ENCODE assay signal across 16 cellular contexts in genomic region chr2:71833855-71834554, GRCh38.
A peak's percentile ranks its signal among the peaks of the same experiment; 100 is the strongest.
DNase-seq lines count a peak whose midpoint lies in the region; ATAC-seq and TF ChIP-seq lines count a peak whose summit lies in the region.
"Had no signal": no experiment of that assay in that cellular context is flagged by ENCODE, and none has a peak within 500 bp of the region (broad histone marks: within the 10 kb centered on the region; RNA-seq: fewer than 3 reads in every experiment).

No MANE protein-coding gene starts in this region.

- DNase-seq in Right ventricle myocardium inferior (ENCODE audit: missing footprints) (peak; percentile 83), cardiac septum (ENCODE audit: low spot score) (no peak), fibroblast of the aortic adventitia (ENCODE audit: low read depth) (peak; percentile 66), mucosa of gallbladder (ENCODE audit: low spot score) (peak; percentile 50), aorta (no peak), esophagus squamous epithelium (lab: John Stamatoyannopoulos, UW) (no peak), prostate gland (ENCODE audit: low spot score) (no peak)
- no peak for DNase-seq in stimulated activated CD4-positive, alpha-beta T cell treated with anti-CD3 and anti-CD28 coated beads, Interleukin-2, amount 100 ng/mL, for 24 hours
- DNase-seq: activated CD8-positive, alpha-beta T cell treated with anti-CD3 and anti-CD28 coated beads for 36 hours; DMS 273 treated with DMSO at 0.1 percent for 48 hours; NCI-H1092; NCI-H345 had no signal

- no peak for TF ChIP-seq CTCF in fibroblast of the aortic adventitia (IDR thresholded peaks at IDR 0.05; ENCODE audit: insufficient read depth, low read length)
- TF ChIP-seq CTCF in esophagus squamous epithelium (IDR thresholded peaks at IDR 0.05), result no peak
- TF ChIP-seq CTCF in prostate gland (IDR thresholded peaks at IDR 0.05), result no peak

- WGBS in aorta, 2 donors, result 95 to 97% methylated on average over 6 of the region's 6 CpGs
- WGBS in esophagus squamous epithelium, 2 donors, result 68 to 94% methylated on average over 4 to 6 of the region's 6 CpGs
- WGBS in prostate gland, result 74% methylated on average over 6 of the region's 6 CpGs

- intact Hi-C loops in Right ventricle myocardium inferior (cut with DNase I), result no loop called here
- intact Hi-C loops in cardiac septum (cut with DNase I), result loop anchor here (5.0 kb wide), 1 partner anchor 48 kb away; no protein-coding TSS in a partner anchor
- intact Hi-C loops in aorta (cut with DNase I), result no loop called here
- intact Hi-C loops in esophagus squamous epithelium (cut with DNase I), result no loop called here
- intact Hi-C loops in prostate gland (cut with DNase I), result no loop called here

- H3K9me3 ChIP-seq in aorta (ENCODE audit: control insufficient read depth, low read length), result peaks cover 2% of the 10 kb centered on the region
- H3K9me3 ChIP-seq in esophagus squamous epithelium, result no peaks in the 10 kb centered on the region
- H3K9me3 ChIP-seq in prostate gland, result no peaks in the 10 kb centered on the region
- H3K9me3 ChIP-seq: Peyer's patch had no signal

- ATAC-seq in Right ventricle myocardium inferior, result peak; percentile 98
- ATAC-seq in aorta (ENCODE audit: low FRiP score), result peak; percentile 68
- ATAC-seq: activated CD8-positive, alpha-beta T cell treated with anti-CD3 and anti-CD28 coated beads for 36 hours; naive thymus-derived CD8-positive, alpha-beta T cell had no signal

- no peaks in the 10 kb centered on the region for H3K27me3 ChIP-seq in aorta (ENCODE audit: control insufficient read depth in 1 of 2, insufficient read depth in 2 of 2, low read length in 1 of 2)
- H3K27me3 ChIP-seq in esophagus squamous epithelium, result no peaks in the 10 kb centered on the region
- no peaks in the 10 kb centered on the region for H3K27me3 ChIP-seq in prostate gland (replicated peaks; ENCODE audit: insufficient read depth)
- H3K27me3 ChIP-seq: Peyer's patch had no signal

- H3K4me3 ChIP-seq in fibroblast of the aortic adventitia (ENCODE audit: low read depth, low read length) (no peak overlapping the region), aorta (ENCODE audit: low read length in 2 of 2) (no peak overlapping the region), esophagus squamous epithelium (no peak overlapping the region), prostate gland (no peak overlapping the region)
- H3K4me3 ChIP-seq: Peyer's patch, skin epidermis had no signal

- TF ChIP-seq POLR2A in esophagus squamous epithelium (IDR thresholded peaks at IDR 0.05), result no peak
- no peak for TF ChIP-seq POLR2A in prostate gland (IDR thresholded peaks at IDR 0.05)

- H3K4me1 ChIP-seq in aorta (ENCODE audit: control insufficient read depth in 1 of 2, insufficient read depth in 2 of 2, low read length in 2 of 2), result peaks cover 0 to 4% of the 10 kb centered on the region in 2 donors
- peaks cover 0 to 13% (median 7%) of the 10 kb centered on the region in 3 donors for H3K4me1 ChIP-seq in esophagus squamous epithelium
- no peaks in the 10 kb centered on the region for H3K4me1 ChIP-seq in prostate gland (replicated peaks)
- H3K4me1 ChIP-seq: Peyer's patch had no signal

- H3K36me3 ChIP-seq in aorta (ENCODE audit: control insufficient read depth in 1 of 2, insufficient read depth in 2 of 2, low read length in 1 of 2), result no peaks in the 10 kb centered on the region
- H3K36me3 ChIP-seq in esophagus squamous epithelium, result no peaks in the 10 kb centered on the region
- H3K36me3 ChIP-seq in prostate gland, result no peaks in the 10 kb centered on the region
- H3K36me3 ChIP-seq: Peyer's patch had no signal

- H3K27ac ChIP-seq in aorta (ENCODE audit: low read depth in 1 of 2, low read length in 2 of 2) (no peak overlapping the region), esophagus squamous epithelium (no peak overlapping the region), prostate gland (no peak overlapping the region)
- H3K27ac ChIP-seq: 22Rv1 had no signal

Comparison
In these comparisons a context has a peak if more than half of its experiments do, and no peak if none do; other contexts are left out.
1. DNase-seq: peak in Right ventricle myocardium inferior (single experiment), fibroblast of the aortic adventitia (single experiment) and mucosa of gallbladder (single experiment); none in cardiac septum (single experiment), aorta (0 of 2), esophagus squamous epithelium (single experiment), stimulated activated CD4-positive, alpha-beta T cell treated with anti-CD3 and anti-CD28 coated beads, Interleukin-2, amount 100 ng/mL, for 24 hours (0 of 2) and prostate gland (single experiment).